In the genomic region with DNA sequence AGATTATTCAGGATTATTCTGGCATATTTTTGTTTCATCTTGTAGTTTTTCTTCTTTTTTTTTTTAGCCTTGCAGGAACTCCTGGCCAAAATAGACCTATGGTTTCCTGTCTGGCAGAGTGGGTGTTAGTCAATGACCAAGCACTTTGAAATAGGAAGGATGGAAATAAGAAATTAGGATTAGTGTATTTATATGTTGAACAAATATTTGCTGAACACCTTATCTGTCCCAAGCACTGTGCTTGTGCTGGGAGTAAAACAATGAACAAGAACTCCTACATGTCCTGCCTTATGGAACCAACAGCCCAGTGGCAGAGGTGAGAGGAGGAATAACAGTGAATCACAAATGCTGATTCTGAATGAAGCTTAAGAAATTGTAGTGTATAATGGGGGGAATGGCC, we compare ENCODE assay signal across 31 cellular contexts. TPM values are rescaled to one million over a fixed set of nuclear protein-coding genes. Genes with fewer than 3 reads are reported as not detected.
"Had no signal": no experiment of that assay in that cellular context is flagged by ENCODE, and none has a peak within 500 bp of the region (broad histone marks: within the 10 kb centered on the region; RNA-seq: fewer than 3 reads in every experiment).

No MANE protein-coding gene starts in this region.

- H3K4me3 ChIP-seq: coronary artery, heart left ventricle, left lung, lower lobe of right lung, neural progenitor cell, psoas muscle, right atrium auricular region, smooth muscle cell had no signal

- H3K9ac ChIP-seq: neural progenitor cell, parathyroid adenoma had no signal

- H3K27ac ChIP-seq: brain microvascular endothelial cell, coronary artery, foreskin keratinocyte, heart left ventricle, left lung, lower lobe of right lung, neural progenitor cell, parathyroid adenoma, psoas muscle, right atrium auricular region had no signal

- ATAC-seq: activated CD8-positive, alpha-beta T cell treated with anti-CD3 and anti-CD28 coated beads for 36 hours; activated T-helper 17 cell treated with anti-CD3 and anti-CD28 coated beads, Interleukin-2, amount 50 U/mL, for 72 hours; effector memory CD8-positive, alpha-beta T cell; foreskin keratinocyte; psoas muscle had no signal

- H3K36me3 ChIP-seq: brain microvascular endothelial cell, heart left ventricle, left lung, lower lobe of right lung, neural progenitor cell, right atrium auricular region had no signal

- H2AFZ ChIP-seq: neural progenitor cell, parathyroid adenoma had no signal

- DNase-seq: activated CD4-positive, alpha-beta T cell treated with anti-CD3 and anti-CD28 coated beads, Interleukin-2, amount 50 U/mL, for 1 hour; activated CD4-positive, CD25-positive, alpha-beta regulatory T cell treated with anti-CD3 and anti-CD28 coated beads, Interleukin-2, amount 50 U/mL, for 72 hours; activated CD8-positive, alpha-beta T cell treated with anti-CD3 and anti-CD28 coated beads for 36 hours; activated gamma-delta T cell treated with Interleukin-2 at 50 U/mL for 16 hours; activated naive CD4-positive, alpha-beta T cell treated with anti-CD3 and anti-CD28 coated beads, Interleukin-2, amount 50 U/mL, for 16 hours; activated T-cell treated with anti-CD3 and anti-CD28 coated beads, Interleukin-2, amount 50 U/mL, for 4 hours; amniotic stem cell; brain microvascular endothelial cell; effector memory CD8-positive, alpha-beta T cell; foreskin keratinocyte; heart left ventricle; left lung; lower lobe of right lung; mesendoderm; natural killer cell; occipital lobe; psoas muscle; stimulated activated CD4-positive, alpha-beta T cell treated with anti-CD3 and anti-CD28 coated beads, Interleukin-1b, Interleukin-23, amount 100 ng/mL, for 48 hours; stimulated activated CD4-positive, alpha-beta T cell treated with anti-CD3 and anti-CD28 coated beads, Interleukin-4, amount 100 ng/mL, for 4 hours; stimulated activated CD8-positive, alpha-beta memory T cell treated with anti-CD3 and anti-CD28 coated beads, Interleukin-4, amount 100 ng/mL, for 48 hours; stimulated activated naive CD8-positive, alpha-beta T cell treated with anti-CD3 and anti-CD28 coated beads, Interleukin-15, amount 100 ng/mL, for 72 hours; substantia nigra; T-helper 2 cell had no signal

- H3K4me1 ChIP-seq: foreskin keratinocyte, lower lobe of right lung, parathyroid adenoma, psoas muscle, right atrium auricular region had no signal

- H3K27me3 ChIP-seq: brain microvascular endothelial cell, foreskin keratinocyte, heart left ventricle, left lung, neural progenitor cell, right atrium auricular region had no signal

- H3K4me2 ChIP-seq: neural progenitor cell, smooth muscle cell had no signal

- FAIRE-seq: astrocyte had no signal

- H3K79me2 ChIP-seq: parathyroid adenoma had no signal

- H3K9me3 ChIP-seq: heart left ventricle, left lung, lower lobe of right lung, psoas muscle, right atrium auricular region had no signal

RNA-seq across cellular contexts. Expression of a gene that starts 4.5 kb away (rescaled TPM):
- total RNA-seq: activated CD8-positive, alpha-beta T cell treated with anti-CD3 and anti-CD28 coated beads for 36 hours; foreskin keratinocyte had no signal
- polyA plus RNA-seq: fibroblast of lung, foreskin keratinocyte, smooth muscle cell had no signal
